1 cellular context compared by ENCODE assay signal in genomic region chr15:27339138-27339537, GRCh38.
TF ChIP-seq lines count a peak whose summit lies in the region.

No MANE protein-coding gene starts in this region.

TF ChIP-seq in K562, 482 proteins besides CTCF, POLR2A, EP300 and RAD21 (continued from another document):
- TF ChIP-seq ZMIZ1 (IDR thresholded peaks at IDR 0.05; ENCODE audit: low read depth in 2 of 2, low read length in 2 of 2) (no peak), PHF20 (IDR thresholded peaks at IDR 0.05; ENCODE audit: partially characterized antibody) (no peak), CXXC5 (CRISPR knock-in tag; IDR thresholded peaks at IDR 0.05) (no peak), MTA2 (IDR thresholded peaks at IDR 0.05; ENCODE audit: low read depth) (no peak), MNT (conservative IDR thresholded peaks at IDR 0.05) (no peak), TAF15 (IDR thresholded peaks at IDR 0.05; ENCODE audit: low read depth, low read length) (no peak)
